Comparison of ENCODE assay signal across 15 cellular contexts in genomic region chr1:5983361-5984103, GRCh38. TPM values are rescaled to one million over a fixed set of nuclear protein-coding genes. Genes with fewer than 3 reads are reported as not detected.
DNase-seq lines count a peak whose midpoint lies in the region; ATAC-seq and TF ChIP-seq lines count a peak whose summit lies in the region.
"Had no signal": no experiment of that assay in that cellular context is flagged by ENCODE, and none has a peak within 500 bp of the region (broad histone marks: within the 10 kb centered on the region; RNA-seq: fewer than 3 reads in every experiment).

No MANE protein-coding gene starts in this region.

- in situ Hi-C loops in ACHN (cut with HindIII; ENCODE audit: low pct_ligation_motif_present, low pct_unique_long_range_greater_than_20kb, low sequenced_read_pairs) (no loop called here), GM13977 (cut with MboI; ENCODE audit: low pct_unique_long_range_greater_than_20kb, low sequenced_read_pairs, unreplicated experiment) (no loop called here)

- H3K4me3 ChIP-seq in adipocyte (ENCODE audit: low read length) (no peak overlapping the region), fibroblast of villous mesenchyme (ENCODE audit: low read depth, low read length) (no peak overlapping the region)
- H3K4me3 ChIP-seq: BLaER1 treated with 17β-estradiol and CSF1 and Interleukin-3, amounts not matched to agents 10 nM and 100 nM; colonic mucosa; thoracic aorta had no signal

- ATAC-seq in GM19452 (IDR thresholded peaks at IDR 0.05; ENCODE audit: unreplicated experiment), result no peak

- no peaks in the 10 kb centered on the region for H3K9me3 ChIP-seq in adipocyte (ENCODE audit: control insufficient read depth, low read length)
- H3K9me3 ChIP-seq: BLaER1 treated with 17β-estradiol and CSF1 and Interleukin-3, amounts not matched to agents 10 nM and 100 nM; colonic mucosa; thoracic aorta had no signal

- DNase-seq in ACHN, result peak; percentile 18
- peak; percentile 85 for DNase-seq in HCEC 1CT
- DNase-seq in adipocyte (ENCODE audit: low read depth), result peak; percentile 35
- peak; percentile 60 for DNase-seq in fibroblast of villous mesenchyme (ENCODE audit: low read depth)
- DNase-seq in pons (ENCODE audit: low spot score), result no peak
- DNase-seq in GM13977 (ENCODE audit: low spot score), result no peak
- DNase-seq in amniotic stem cell (lab: John Stamatoyannopoulos, UW), result no peak
- DNase-seq: activated naive CD8-positive, alpha-beta T cell treated with anti-CD3 and anti-CD28 coated beads, Interleukin-2, amount 10 ng/mL, durations not matched to agents 7 days and 5 days; colonic mucosa; DMS53; erythroblast; NCI-H1092 had no signal

- no peaks in the 10 kb centered on the region for H3K27me3 ChIP-seq in adipocyte (replicated peaks; ENCODE audit: control insufficient read depth, insufficient read depth, low read length)
- H3K27me3 ChIP-seq: BLaER1 treated with 17β-estradiol and CSF1 and Interleukin-3, amounts not matched to agents 10 nM and 100 nM; colonic mucosa had no signal

- H3K4me1 ChIP-seq in adipocyte (ENCODE audit: control insufficient read depth, insufficient read depth, low read length), result peaks cover 20% of the 10 kb centered on the region
- H3K4me1 ChIP-seq: colonic mucosa had no signal

- no peak overlapping the region for H3K9ac ChIP-seq in adipocyte (ENCODE audit: low read length)
- H3K9ac ChIP-seq: BLaER1 treated with 17β-estradiol and CSF1 and Interleukin-3, amounts not matched to agents 10 nM and 100 nM had no signal

- TF ChIP-seq CTCF in fibroblast of villous mesenchyme (IDR thresholded peaks at IDR 0.05; ENCODE audit: insufficient read depth, low read depth, low read length) (no peak), GM13977 (IDR thresholded peaks at IDR 0.05; ENCODE audit: extremely low read depth, insufficient read depth, missing control alignments) (no peak)

- H3K36me3 ChIP-seq in adipocyte (ENCODE audit: control insufficient read depth, insufficient read depth, low read length, severe bottlenecking), result no peaks in the 10 kb centered on the region
- H3K36me3 ChIP-seq: colonic mucosa, thoracic aorta had no signal

RNA-seq across cellular contexts. Expression of gene NPHP4, which starts 8.7 kb away (rescaled TPM):
- 6.4 and 6.5 TPM in 2 replicates for total RNA-seq in fibroblast of villous mesenchyme

Comparison
In these comparisons a context has a peak if more than half of its experiments do, and no peak if none do; other contexts are left out.
1. DNase-seq: peak in ACHN (single experiment), HCEC 1CT (single experiment), adipocyte (single experiment) and fibroblast of villous mesenchyme (single experiment); none in pons (single experiment), GM13977 (single experiment) and amniotic stem cell (single experiment).